ENCODE assay signal across 6 cellular contexts in the genomic region with DNA sequence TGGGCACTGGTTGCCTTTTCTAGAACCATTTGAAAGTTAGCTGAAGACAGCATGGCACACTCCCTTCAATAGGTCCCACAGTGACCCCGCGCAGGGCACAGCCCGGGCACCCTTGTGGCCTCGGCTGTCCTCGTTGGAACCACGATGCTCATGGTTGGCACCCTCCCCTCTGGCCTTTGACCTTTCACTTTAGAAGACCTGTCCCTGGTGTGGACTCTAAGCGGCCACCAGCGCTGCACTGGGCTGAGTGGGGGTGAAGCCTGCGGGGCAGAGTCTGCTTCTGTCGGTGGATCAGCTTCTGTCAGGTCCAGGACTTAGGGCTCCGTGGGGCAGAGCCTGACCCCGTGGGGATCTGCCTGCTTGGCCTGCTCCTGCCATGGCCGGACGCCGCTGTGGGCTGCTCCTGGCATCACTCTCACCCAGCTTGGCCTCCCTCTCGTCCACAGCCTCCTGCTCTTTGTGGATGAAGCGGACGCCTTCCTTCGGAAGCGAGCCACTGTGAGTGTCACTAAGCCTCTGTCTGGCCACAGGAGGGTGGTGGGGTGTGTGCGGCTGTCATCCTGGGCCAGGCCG. TPM values are rescaled to one million over a fixed set of nuclear protein-coding genes. Genes with fewer than 3 reads are reported as not detected.
"Had no signal": no experiment of that assay in that cellular context is flagged by ENCODE, and none has a peak within 500 bp of the region (broad histone marks: within the 10 kb centered on the region; RNA-seq: fewer than 3 reads in every experiment).

No MANE protein-coding gene starts in this region.

RNA-seq across cellular contexts. Expression of a gene that starts 7.3 kb away (rescaled TPM):
- total RNA-seq: cerebellum, endothelial cell of umbilical vein, frontal cortex had no signal
- polyA plus RNA-seq: fibroblast of lung had no signal

RNA-seq across cellular contexts. Expression of a gene that starts 21.3 kb away (rescaled TPM):
- polyA plus RNA-seq: immature natural killer cell had no signal

RNA-seq across cellular contexts. Expression of a gene that starts 35.7 kb away (rescaled TPM):
- total RNA-seq: mononuclear cell had no signal
- polyA plus RNA-seq: immature natural killer cell had no signal
